Comparison of ENCODE assay signal across 1 cellular context in genomic region chr6:26216886-26217713, GRCh38.
TF ChIP-seq lines count a peak whose summit lies in the region.

No MANE protein-coding gene starts in this region.

TF ChIP-seq in HepG2, 621 proteins besides CTCF, POLR2A, EP300 and RAD21 (continued from another document and continues in another):
- TF ChIP-seq, protein P1, sequence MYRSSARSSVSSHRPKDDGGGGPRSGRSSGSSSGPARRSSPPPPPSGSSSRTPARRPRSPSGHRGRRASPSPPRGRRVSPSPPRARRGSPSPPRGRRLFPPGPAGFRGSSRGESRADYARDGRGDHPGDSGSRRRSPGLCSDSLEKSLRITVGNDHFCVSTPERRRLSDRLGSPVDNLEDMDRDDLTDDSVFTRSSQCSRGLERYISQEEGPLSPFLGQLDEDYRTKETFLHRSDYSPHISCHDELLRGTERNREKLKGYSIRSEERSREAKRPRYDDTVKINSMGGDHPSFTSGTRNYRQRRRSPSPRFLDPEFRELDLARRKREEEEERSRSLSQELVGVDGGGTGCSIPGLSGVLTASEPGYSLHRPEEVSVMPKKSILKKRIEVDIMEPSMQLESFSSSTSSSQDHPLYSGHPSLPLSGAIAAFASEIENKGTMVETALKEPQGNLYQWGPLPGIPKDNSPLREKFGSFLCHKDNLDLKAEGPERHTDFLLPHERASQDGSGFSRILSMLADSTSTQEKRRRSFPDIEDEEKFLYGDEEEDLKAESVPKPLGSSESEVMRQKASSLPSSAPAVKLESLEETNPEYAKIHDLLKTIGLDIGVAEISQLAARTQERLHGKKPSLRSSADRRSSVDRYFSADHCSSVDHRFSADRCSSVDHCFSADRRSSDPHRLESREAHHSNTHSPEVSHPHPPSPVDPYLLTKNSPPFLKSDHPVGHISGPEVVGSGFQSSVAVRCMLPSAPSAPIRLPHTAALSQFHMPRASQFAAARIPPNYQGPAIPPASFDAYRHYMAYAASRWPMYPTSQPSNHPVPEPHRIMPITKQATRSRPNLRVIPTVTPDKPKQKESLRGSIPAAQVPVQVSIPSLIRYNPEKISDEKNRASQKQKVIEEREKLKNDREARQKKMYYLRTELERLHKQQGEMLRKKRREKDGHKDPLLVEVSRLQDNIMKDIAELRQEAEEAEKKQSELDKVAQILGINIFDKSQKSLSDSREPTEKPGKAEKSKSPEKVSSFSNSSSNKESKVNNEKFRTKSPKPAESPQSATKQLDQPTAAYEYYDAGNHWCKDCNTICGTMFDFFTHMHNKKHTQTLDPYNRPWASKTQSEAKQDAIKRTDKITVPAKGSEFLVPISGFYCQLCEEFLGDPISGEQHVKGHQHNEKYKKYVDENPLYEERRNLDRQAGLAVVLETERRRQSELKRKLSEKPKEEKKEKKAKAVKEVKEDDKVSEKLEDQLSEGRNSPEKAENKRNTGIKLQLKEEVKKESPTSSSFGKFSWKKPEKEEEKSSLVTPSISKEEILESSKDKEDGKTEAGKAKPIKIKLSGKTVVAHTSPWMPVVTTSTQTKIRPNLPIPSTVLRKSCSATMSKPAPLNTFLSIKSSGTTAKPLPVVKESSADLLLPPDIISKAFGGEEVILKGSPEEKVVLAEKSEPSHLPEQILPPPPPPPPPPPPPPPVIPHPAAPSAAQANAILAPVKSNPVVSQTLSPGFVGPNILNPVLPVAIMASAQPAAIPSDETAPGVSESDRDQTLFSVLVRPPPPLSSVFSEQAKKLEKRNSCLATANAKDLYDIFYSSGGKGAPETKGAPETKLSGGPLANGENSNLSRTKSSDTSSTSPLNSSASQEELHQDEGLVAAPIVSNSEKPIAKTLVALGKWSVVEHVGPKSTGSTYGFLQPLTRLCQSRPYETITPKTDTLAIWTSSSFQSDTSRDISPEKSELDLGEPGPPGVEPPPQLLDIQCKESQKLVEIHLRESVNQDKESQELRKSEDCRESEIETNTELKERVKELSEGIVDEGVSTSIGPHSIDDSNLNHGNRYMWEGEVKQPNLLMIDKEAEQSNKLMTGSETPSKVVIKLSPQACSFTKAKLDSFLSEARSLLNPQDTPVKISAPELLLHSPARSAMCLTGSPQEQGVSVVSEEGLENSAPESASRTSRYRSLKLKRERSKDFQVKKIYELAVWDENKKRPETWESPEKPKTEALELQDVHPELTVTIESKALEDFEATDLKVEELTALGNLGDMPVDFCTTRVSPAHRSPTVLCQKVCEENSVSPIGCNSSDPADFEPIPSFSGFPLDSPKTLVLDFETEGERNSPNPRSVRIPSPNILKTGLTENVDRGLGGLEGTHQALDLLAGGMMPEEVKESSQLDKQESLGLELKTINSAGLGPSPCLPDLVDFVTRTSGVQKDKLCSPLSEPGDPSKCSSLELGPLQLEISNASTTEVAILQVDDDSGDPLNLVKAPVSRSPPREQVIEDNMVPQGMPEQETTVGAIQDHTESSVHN (CRISPR knock-in tag; IDR thresholded peaks at IDR 0.05), result peak; percentile 88; the same call in 1 of the 2 replicates
- TF ChIP-seq ZEB1 (IDR thresholded peaks at IDR 0.05; ENCODE audit: insufficient replicate concordance, low read depth) (peak; percentile 40), TRIM24 (CRISPR knock-in tag; IDR thresholded peaks at IDR 0.05) (no peak), NFAT5 (CRISPR knock-in tag; IDR thresholded peaks at IDR 0.05) (peak; percentile 74; the same call in 1 of the 2 replicates), ZNF282 (IDR thresholded peaks at IDR 0.05; ENCODE audit: partially characterized antibody) (no peak), FOXK2 (IDR thresholded peaks at IDR 0.05) (no peak), GATAD1 (CRISPR knock-in tag; IDR thresholded peaks at IDR 0.05) (peak; percentile 39; the same call in 1 of the 2 replicates), MIER2 (CRISPR knock-in tag; IDR thresholded peaks at IDR 0.05) (no peak), HHEX (CRISPR knock-in tag; IDR thresholded peaks at IDR 0.05) (no peak), POLR2AphosphoS5 (IDR thresholded peaks at IDR 0.05; ENCODE audit: low read depth, low read length) (peak; percentile 93), SNAPC5 (CRISPR knock-in tag; IDR thresholded peaks at IDR 0.05; ENCODE audit: borderline replicate concordance) (peak; percentile 60), SMAD1 (CRISPR knock-in tag; IDR thresholded peaks at IDR 0.05; ENCODE audit: borderline replicate concordance, low read depth) (0 out of 2 replicates have a peak, but pooled peaks have one; percentile 37), ZNF121 (CRISPR knock-in tag; IDR thresholded peaks at IDR 0.05) (no peak; the same call in 1 of the 2 replicates), KDM1A (CRISPR knock-in tag; IDR thresholded peaks at IDR 0.05) (no peak), DMAP1 (CRISPR knock-in tag; IDR thresholded peaks at IDR 0.05) (peak; percentile 76), ZMYM4 (CRISPR knock-in tag; IDR thresholded peaks at IDR 0.05) (no peak; the same call in 1 of the 2 replicates), GTF3A (CRISPR knock-in tag; conservative IDR thresholded peaks at IDR 0.05) (no peak), TEF (CRISPR knock-in tag; IDR thresholded peaks at IDR 0.05) (no peak; the same call in 1 of the 2 replicates), SALL2 (CRISPR knock-in tag; IDR thresholded peaks at IDR 0.05) (no peak), ZNF468 (CRISPR knock-in tag; IDR thresholded peaks at IDR 0.05) (peak; percentile 79; the same call in 1 of the 2 replicates), ARID3A (IDR thresholded peaks at IDR 0.05; ENCODE audit: low read depth, low read length) (peak; percentile 10), E2F2 (CRISPR knock-in tag; IDR thresholded peaks at IDR 0.05; ENCODE audit: borderline replicate concordance) (no peak), FOXP4 (CRISPR knock-in tag; IDR thresholded peaks at IDR 0.05) (no peak)
- TF ChIP-seq, protein P2, sequence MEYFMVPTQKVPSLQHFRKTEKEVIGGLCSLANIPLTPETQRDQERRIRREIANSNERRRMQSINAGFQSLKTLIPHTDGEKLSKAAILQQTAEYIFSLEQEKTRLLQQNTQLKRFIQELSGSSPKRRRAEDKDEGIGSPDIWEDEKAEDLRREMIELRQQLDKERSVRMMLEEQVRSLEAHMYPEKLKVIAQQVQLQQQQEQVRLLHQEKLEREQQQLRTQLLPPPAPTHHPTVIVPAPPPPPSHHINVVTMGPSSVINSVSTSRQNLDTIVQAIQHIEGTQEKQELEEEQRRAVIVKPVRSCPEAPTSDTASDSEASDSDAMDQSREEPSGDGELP (IDR thresholded peaks at IDR 0.05; ENCODE audit: borderline replicate concordance, low read depth), result no peak
- TF ChIP-seq, protein P3, sequence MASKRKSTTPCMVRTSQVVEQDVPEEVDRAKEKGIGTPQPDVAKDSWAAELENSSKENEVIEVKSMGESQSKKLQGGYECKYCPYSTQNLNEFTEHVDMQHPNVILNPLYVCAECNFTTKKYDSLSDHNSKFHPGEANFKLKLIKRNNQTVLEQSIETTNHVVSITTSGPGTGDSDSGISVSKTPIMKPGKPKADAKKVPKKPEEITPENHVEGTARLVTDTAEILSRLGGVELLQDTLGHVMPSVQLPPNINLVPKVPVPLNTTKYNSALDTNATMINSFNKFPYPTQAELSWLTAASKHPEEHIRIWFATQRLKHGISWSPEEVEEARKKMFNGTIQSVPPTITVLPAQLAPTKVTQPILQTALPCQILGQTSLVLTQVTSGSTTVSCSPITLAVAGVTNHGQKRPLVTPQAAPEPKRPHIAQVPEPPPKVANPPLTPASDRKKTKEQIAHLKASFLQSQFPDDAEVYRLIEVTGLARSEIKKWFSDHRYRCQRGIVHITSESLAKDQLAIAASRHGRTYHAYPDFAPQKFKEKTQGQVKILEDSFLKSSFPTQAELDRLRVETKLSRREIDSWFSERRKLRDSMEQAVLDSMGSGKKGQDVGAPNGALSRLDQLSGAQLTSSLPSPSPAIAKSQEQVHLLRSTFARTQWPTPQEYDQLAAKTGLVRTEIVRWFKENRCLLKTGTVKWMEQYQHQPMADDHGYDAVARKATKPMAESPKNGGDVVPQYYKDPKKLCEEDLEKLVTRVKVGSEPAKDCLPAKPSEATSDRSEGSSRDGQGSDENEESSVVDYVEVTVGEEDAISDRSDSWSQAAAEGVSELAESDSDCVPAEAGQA (IDR thresholded peaks at IDR 0.05; ENCODE audit: low read depth), result peak; percentile 45; the same call in 1 of the 2 replicates
- TF ChIP-seq, protein P3 (CRISPR knock-in tag; IDR thresholded peaks at IDR 0.05; ENCODE audit: borderline replicate concordance), result no peak
